ENCODE assay signal across 17 cellular contexts in genomic region chr17:82944990-82945389, GRCh38.
"Had no signal": no experiment of that assay in that cellular context is flagged by ENCODE, and none has a peak within 500 bp of the region (broad histone marks: within the 10 kb centered on the region; RNA-seq: fewer than 3 reads in every experiment).

No MANE protein-coding gene starts in this region.

- H3K4me3 ChIP-seq: adrenal gland, breast epithelium, esophagus squamous epithelium, prostate gland, right atrium auricular region, skin epidermis, suprapubic skin had no signal

- H3K4me1 ChIP-seq: adrenal gland, breast epithelium, esophagus squamous epithelium, prostate gland, right atrium auricular region, suprapubic skin had no signal

- H3K4me3 Mint-ChIP-seq: activated CD4-positive, alpha-beta T cell treated with anti-CD3 and anti-CD28 coated beads for 36 hours; naive B cell; stimulated activated naive CD8-positive, alpha-beta T cell treated with anti-CD3 and anti-CD28 coated beads, Interleukin-15, amount 100 ng/mL, for 72 hours had no signal

- H3K36me3 ChIP-seq: breast epithelium had no signal

- H3K27ac Mint-ChIP-seq: activated CD4-positive, alpha-beta T cell treated with anti-CD3 and anti-CD28 coated beads for 36 hours had no signal

- H3K27me3 ChIP-seq: adrenal gland, breast epithelium, esophagus squamous epithelium, right atrium auricular region, suprapubic skin had no signal

- H3K9me3 ChIP-seq: prostate gland had no signal

- H3K27me3 Mint-ChIP-seq: activated CD4-positive, alpha-beta T cell treated with anti-CD3 and anti-CD28 coated beads for 36 hours; naive B cell; stimulated activated naive CD8-positive, alpha-beta T cell treated with anti-CD3 and anti-CD28 coated beads, Interleukin-15, amount 100 ng/mL, for 72 hours had no signal

- ATAC-seq: activated CD4-positive, alpha-beta T cell treated with anti-CD3 and anti-CD28 coated beads for 36 hours; left ventricle myocardium superior; stimulated activated naive CD8-positive, alpha-beta T cell treated with anti-CD3 and anti-CD28 coated beads, Interleukin-15, amount 100 ng/mL, for 72 hours had no signal

- H3K27ac ChIP-seq: adrenal gland, breast epithelium, esophagus squamous epithelium, prostate gland, right atrium auricular region, skin epidermis, suprapubic skin had no signal

- DNase-seq: activated CD4-positive, alpha-beta T cell treated with anti-CD3 and anti-CD28 coated beads for 36 hours; activated CD4-positive, alpha-beta T cell treated with anti-CD3 and anti-CD28 coated beads, Interleukin-2, amount 50 U/mL, for 48 hours; activated naive CD4-positive, alpha-beta T cell; activated T-cell treated with anti-CD3 and anti-CD28 coated beads for 4 hours; effector CD4-positive, alpha-beta T cell; esophagus squamous epithelium; left ventricle myocardium superior; naive B cell; stimulated activated CD4-positive, alpha-beta T cell treated with anti-CD3 and anti-CD28 coated beads, Interleukin-4, amount 100 ng/mL, for 1 hour; stimulated activated naive CD8-positive, alpha-beta T cell treated with anti-CD3 and anti-CD28 coated beads, Interleukin-15, amount 100 ng/mL, for 72 hours; trophoblast cell had no signal

- H3K4me1 Mint-ChIP-seq: activated CD4-positive, alpha-beta T cell treated with anti-CD3 and anti-CD28 coated beads for 36 hours; stimulated activated naive CD8-positive, alpha-beta T cell treated with anti-CD3 and anti-CD28 coated beads, Interleukin-15, amount 100 ng/mL, for 72 hours had no signal
